ENCODE assay signal across 8 cellular contexts in genomic region chr11:85663080-85663729, GRCh38. TPM values are rescaled to one million over a fixed set of nuclear protein-coding genes. Genes with fewer than 3 reads are reported as not detected.
DNase-seq lines count a peak whose midpoint lies in the region; ATAC-seq, FAIRE-seq and TF ChIP-seq lines count a peak whose summit lies in the region.

No MANE protein-coding gene starts in this region.

- ATAC-seq in GM18498 (IDR thresholded peaks at IDR 0.05; ENCODE audit: unreplicated experiment) = no peak

- H3K27ac ChIP-seq in hepatocyte (peak overlapping the region; percentile 99), small intestine (ENCODE audit: low read depth in 1 of 2, low read length in 1 of 2) (peak overlapping the region in 1 of 2 donors; percentile 99)

- H3K79me2 ChIP-seq in hepatocyte = peaks cover 63% of the 10 kb centered on the region

- H3K4me2 ChIP-seq in hepatocyte = peak overlapping the region; percentile 91

- H3K36me3 Mint-ChIP-seq in activated naive CD4-positive, alpha-beta T cell treated with anti-CD3 and anti-CD28 coated beads, Interleukin-2, amount 10 ng/mL, durations not matched to agents 7 days and 5 days = peaks cover 47% of the 10 kb centered on the region

- CTCF ChIA-PET in activated naive CD4-positive, alpha-beta T cell treated with anti-CD3 and anti-CD28 coated beads, Interleukin-2, amount 10 ng/mL, durations not matched to agents 7 days and 5 days (lab: Charles Lee) = interaction anchor here (1.8 to 2.7 kb wide), 3 partner anchors 15 to 90 kb away, joined by 4 to 8 read pairs (median 7); partner anchors contain the start of genes DLG2, TMEM126A and TMEM126B

- H3K9me3 Mint-ChIP-seq in activated naive CD4-positive, alpha-beta T cell treated with anti-CD3 and anti-CD28 coated beads, Interleukin-2, amount 10 ng/mL, durations not matched to agents 7 days and 5 days = no peaks in the 10 kb centered on the region

- no peak overlapping the region for H2AFZ ChIP-seq in hepatocyte

- 2% methylated on average over 10 of the region's 10 CpGs for WGBS in hepatocyte (ENCODE audit: low lambda C conversion rate, missing lambda C conversion rate)
- WGBS in small intestine, 3 donors = 1 to 3% (median 2%) methylated on average over 10 of the region's 10 CpGs

- H3K4me3 ChIP-seq in WI38 (ENCODE audit: low read depth, low read length) = peak overlapping the region; percentile 84
- H3K4me3 ChIP-seq in hepatocyte = peak overlapping the region; percentile 95
- peak overlapping the region; percentile 80 to 81 for H3K4me3 ChIP-seq in small intestine (ENCODE audit: low read depth in 1 of 2, low read length in 2 of 2)

- TF ChIP-seq CTCF in WI38 (IDR thresholded peaks at IDR 0.05; ENCODE audit: low read depth, low read length) (no peak), hepatocyte (IDR thresholded peaks at IDR 0.05; ENCODE audit: poor library complexity) (no peak)

- H4K20me1 ChIP-seq in hepatocyte (ENCODE audit: insufficient read depth, poor library complexity, severe bottlenecking) = peaks cover 62% of the 10 kb centered on the region

- peak; percentile 33 for DNase-seq in activated naive CD4-positive, alpha-beta T cell treated with anti-CD3 and anti-CD28 coated beads, Interleukin-2, amount 10 ng/mL, durations not matched to agents 7 days and 5 days
- DNase-seq in activated naive CD4-positive, alpha-beta T cell treated with anti-CD3 and anti-CD28 coated beads, Interleukin-2, amount 50 U/mL, for 16 hours = no peak
- DNase-seq in hepatocyte (ENCODE audit: low spot score) (peak; percentile 10), small intestine (no peak), GM12892 (ENCODE audit: insufficient read length) (no peak), NCI-H524 treated with DMSO at 0.1 percent for 48 hours (lab: John Stamatoyannopoulos, UW) (no peak)

- H3K4me1 ChIP-seq in hepatocyte (ENCODE audit: insufficient read depth) (peaks cover 22% of the 10 kb centered on the region), small intestine (ENCODE audit: control insufficient read depth in 2 of 2, insufficient read depth in 1 of 2, low read depth in 1 of 2, low read length in 1 of 2) (peaks cover 0 to 2% of the 10 kb centered on the region in 2 donors)

- H3K9me3 ChIP-seq in hepatocyte (ENCODE audit: low read depth) = no peaks in the 10 kb centered on the region
- H3K9me3 ChIP-seq in small intestine (ENCODE audit: control insufficient read depth, low read depth) = no peaks in the 10 kb centered on the region

- FAIRE-seq in small intestine (lab: Jason Lieb, UNC) (no peak), GM12892 (lab: Jason Lieb, UNC) (no peak)

- H3K9me2 ChIP-seq in hepatocyte (replicated peaks; ENCODE audit: insufficient read depth) = no peaks in the 10 kb centered on the region

- H3K36me3 ChIP-seq in hepatocyte (replicated peaks; ENCODE audit: insufficient read depth, low read depth) (no peaks in the 10 kb centered on the region), small intestine (ENCODE audit: control insufficient read depth in 2 of 2, insufficient read depth in 2 of 2, low read length in 2 of 2) (peaks cover 0 to 1% of the 10 kb centered on the region in 2 donors)

- H3K27me3 Mint-ChIP-seq in activated naive CD4-positive, alpha-beta T cell treated with anti-CD3 and anti-CD28 coated beads, Interleukin-2, amount 10 ng/mL, durations not matched to agents 7 days and 5 days = no peaks in the 10 kb centered on the region

- no peak for TF ChIP-seq POLR2A in GM12892 (IDR thresholded peaks at IDR 0.05; ENCODE audit: low read depth, low read length)

- H3K4me1 Mint-ChIP-seq in activated naive CD4-positive, alpha-beta T cell treated with anti-CD3 and anti-CD28 coated beads, Interleukin-2, amount 10 ng/mL, durations not matched to agents 7 days and 5 days = peaks cover 51% of the 10 kb centered on the region

- H3K27me3 ChIP-seq in hepatocyte (no peaks in the 10 kb centered on the region), small intestine (ENCODE audit: control insufficient read depth in 2 of 2, insufficient read depth in 2 of 2, low read length in 2 of 2) (no peaks in the 10 kb centered on the region)

- peak overlapping the region; percentile 98 for H3K4me3 Mint-ChIP-seq in activated naive CD4-positive, alpha-beta T cell treated with anti-CD3 and anti-CD28 coated beads, Interleukin-2, amount 10 ng/mL, durations not matched to agents 7 days and 5 days

- peak overlapping the region; percentile 98 for H3K27ac Mint-ChIP-seq in activated naive CD4-positive, alpha-beta T cell treated with anti-CD3 and anti-CD28 coated beads, Interleukin-2, amount 10 ng/mL, durations not matched to agents 7 days and 5 days

RNA-seq across cellular contexts. Expression of gene CREBZF, which starts 1.7 kb away (rescaled TPM):
- total RNA-seq in hepatocyte = 49.4 and 69.7 TPM in 2 replicates
- 46.0 and 68.1 TPM in 2 replicates for polyA plus RNA-seq in hepatocyte
- 10 to 100 TPM; 13.0 to 18.6 (median 16.8) TPM for polyA plus RNA-seq in small intestine
- polyA plus RNA-seq in GM12892 (2012; ENCODE audit: missing spikeins) = 31.5 TPM

RNA-seq across cellular contexts. Expression of gene TMEM126A, which starts 15.4 kb away (rescaled TPM):
- 39.6 and 48.0 TPM in 2 replicates for total RNA-seq in hepatocyte
- polyA plus RNA-seq in hepatocyte (44.8 and 58.0 TPM in 2 replicates), small intestine (10 to 100 TPM; 40.0 to 59.4 (median 52.3) TPM)
- 76.5 TPM for polyA plus RNA-seq in GM12892 (2012; ENCODE audit: missing spikeins)

RNA-seq across cellular contexts. Expression of gene CCDC89, which starts 22.8 kb away (rescaled TPM):
- total RNA-seq in hepatocyte = 0.72 and 0.83 TPM in 2 replicates
- 0.43 and 0.75 TPM in 2 replicates for polyA plus RNA-seq in hepatocyte
- under 1 TPM in 1 of 3 donors, not detected in 2; 0.55 TPM for polyA plus RNA-seq in small intestine
- polyA plus RNA-seq in GM12892 (2012; ENCODE audit: missing spikeins) = not detected

RNA-seq across cellular contexts. Expression of gene TMEM126B, which starts 34.8 kb away (rescaled TPM):
- total RNA-seq in hepatocyte = 78.3 and 87.8 TPM in 2 replicates
- polyA plus RNA-seq in hepatocyte = 57.9 and 58.9 TPM in 2 replicates
- polyA plus RNA-seq in small intestine = 10 to 100 TPM; 64.3 to 89.2 (median 66.6) TPM
- 54.2 TPM for polyA plus RNA-seq in GM12892 (2012; ENCODE audit: missing spikeins)

RNA-seq across cellular contexts. Expression of gene DLG2, which starts 36.1 kb away (rescaled TPM):
- 1.7 and 6.8 TPM in 2 replicates for total RNA-seq in hepatocyte
- polyA plus RNA-seq in hepatocyte (0.45 and 2.6 TPM in 2 replicates), small intestine (1 to 10 TPM in 1 of 3 donors, under 1 TPM in 2; 0.22 to 1.5 (median 0.81) TPM)
- 1.2 TPM for polyA plus RNA-seq in GM12892 (2012; ENCODE audit: missing spikeins)

Comparison
In these comparisons a context has a peak if more than half of its experiments do, and no peak if none do; other contexts are left out.
1. DNase-seq: peak in activated naive CD4-positive, alpha-beta T cell treated with anti-CD3 and anti-CD28 coated beads, Interleukin-2, amount 10 ng/mL, durations not matched to agents 7 days and 5 days (single experiment) and hepatocyte (single experiment); none in activated naive CD4-positive, alpha-beta T cell treated with anti-CD3 and anti-CD28 coated beads, Interleukin-2, amount 50 U/mL, for 16 hours (single experiment), small intestine (single experiment), GM12892 (single experiment) and NCI-H524 treated with DMSO at 0.1 percent for 48 hours (single experiment).
2. Peak in every context shown above with its lines, with median percentiles within 50 percentile points of each other: H3K4me3 ChIP-seq.